In genomic region chr3:47035645-47036044, GRCh38 we compare ENCODE assay signal across 17 cellular contexts. TPM values are rescaled to one million over a fixed set of nuclear protein-coding genes. Genes with fewer than 3 reads are reported as not detected.
DNase-seq lines count a peak whose midpoint lies in the region; TF ChIP-seq lines count a peak whose summit lies in the region.
"Had no signal": no experiment of that assay in that cellular context is flagged by ENCODE, and none has a peak within 500 bp of the region (broad histone marks: within the 10 kb centered on the region; RNA-seq: fewer than 3 reads in every experiment).

No MANE protein-coding gene starts in this region.

- peak overlapping the region; percentile 35 for H3K27ac Mint-ChIP-seq in activated naive CD4-positive, alpha-beta T cell treated with anti-CD3 and anti-CD28 coated beads, Interleukin-2, amount 50 U/mL, for 24 hours
- no peak overlapping the region for H3K27ac Mint-ChIP-seq in activated naive CD4-positive, alpha-beta T cell treated with anti-CD3 and anti-CD28 coated beads, Interleukin-2, amount 10 ng/mL, durations not matched to agents 7 days and 5 days
- H3K27ac Mint-ChIP-seq: dendritic cell treated with granulocyte-macrophage colony-stimulating factor and Interleukin-4, amounts not matched to agents 40 ng/mL and 50 ng/mL, for 4 days; type B pancreatic cell had no signal

- H3K4me1 ChIP-seq in adipocyte (ENCODE audit: control insufficient read depth, insufficient read depth, low read length) (no peaks in the 10 kb centered on the region), hepatocyte (ENCODE audit: insufficient read depth) (peaks cover 9% of the 10 kb centered on the region), transverse colon (peaks cover 3 to 38% (median 25%) of the 10 kb centered on the region in 4 donors)

- peaks cover 15% of the 10 kb centered on the region for H4K20me1 ChIP-seq in hepatocyte (ENCODE audit: insufficient read depth, poor library complexity, severe bottlenecking)

- intact Hi-C loops in transverse colon (cut with DNase I; ENCODE audit: low total_unique reads): no loop called here

- no peak overlapping the region for H3K9ac ChIP-seq in adipocyte (ENCODE audit: low read length)
- H3K9ac ChIP-seq: KMS-11 had no signal

- no peak for TF ChIP-seq EP300 in transverse colon (IDR thresholded peaks at IDR 0.05; ENCODE audit: low read depth)

- 37% methylated on average over 2 of the region's 2 CpGs for WGBS in hepatocyte (ENCODE audit: low lambda C conversion rate, missing lambda C conversion rate)
- 40 to 52% methylated on average over 2 of the region's 2 CpGs for WGBS in transverse colon (ENCODE audit: low coverage in 1 of 2), 2 donors

- H3K9me2 ChIP-seq in hepatocyte (replicated peaks; ENCODE audit: insufficient read depth): no peaks in the 10 kb centered on the region

- H3K27me3 ChIP-seq in adipocyte (replicated peaks; ENCODE audit: control insufficient read depth, insufficient read depth, low read length): no peaks in the 10 kb centered on the region
- no peaks in the 10 kb centered on the region for H3K27me3 ChIP-seq in hepatocyte
- no peaks in the 10 kb centered on the region for H3K27me3 ChIP-seq in transverse colon

- no peak for DNase-seq in activated naive CD4-positive, alpha-beta T cell treated with anti-CD3 and anti-CD28 coated beads, Interleukin-2, amount 10 ng/mL, durations not matched to agents 7 days and 5 days
- DNase-seq in adipocyte (ENCODE audit: low read depth): peak; percentile 88
- DNase-seq in hepatocyte (ENCODE audit: low spot score): no peak
- DNase-seq in transverse colon: no peak
- DNase-seq in middle frontal gyrus (ENCODE audit: extremely low spot score, low spot score): no peak
- DNase-seq in activated CD4-positive, alpha-beta T cell treated with anti-CD3 and anti-CD28 coated beads, Interleukin-2, amount 50 U/mL, for 1 hour: no peak
- DNase-seq in NCI-H2107 (lab: John Stamatoyannopoulos, UW): no peak
- DNase-seq: activated CD4-positive, alpha-beta T cell treated with anti-CD3 and anti-CD28 coated beads for 48 hours; activated T-cell treated with anti-CD3 and anti-CD28 coated beads, Interleukin-2, amount 50 U/mL, for 1 hour; amniotic stem cell; H7; stimulated activated CD4-positive, alpha-beta T cell treated with anti-CD3 and anti-CD28 coated beads, Interleukin-4, amount 100 ng/mL, for 24 hours; T1000 had no signal

- CTCF ChIA-PET in activated naive CD4-positive, alpha-beta T cell treated with anti-CD3 and anti-CD28 coated beads, Interleukin-2, amount 10 ng/mL, durations not matched to agents 7 days and 5 days (lab: Charles Lee): no interaction called here

- peaks cover 52% of the 10 kb centered on the region for H3K4me1 Mint-ChIP-seq in activated naive CD4-positive, alpha-beta T cell treated with anti-CD3 and anti-CD28 coated beads, Interleukin-2, amount 50 U/mL, for 24 hours
- peaks cover 43% of the 10 kb centered on the region for H3K4me1 Mint-ChIP-seq in activated naive CD4-positive, alpha-beta T cell treated with anti-CD3 and anti-CD28 coated beads, Interleukin-2, amount 10 ng/mL, durations not matched to agents 7 days and 5 days

- TF ChIP-seq CTCF in hepatocyte (IDR thresholded peaks at IDR 0.05; ENCODE audit: poor library complexity): no peak
- no peak for TF ChIP-seq CTCF in transverse colon (IDR thresholded peaks at IDR 0.05)

- peak overlapping the region; percentile 7 for H3K4me2 ChIP-seq in hepatocyte
- H3K4me2 ChIP-seq: KMS-11 had no signal

- in situ Hi-C loops in transverse colon (cut with MboI; ENCODE audit: low pct_ligation_motif_present in 1 of 4, low pct_unique_long_range_greater_than_20kb in 1 of 4, low sequenced_read_pairs in 3 of 4): no loop called here

- no peak overlapping the region for H3K4me3 Mint-ChIP-seq in activated naive CD4-positive, alpha-beta T cell treated with anti-CD3 and anti-CD28 coated beads, Interleukin-2, amount 50 U/mL, for 24 hours
- H3K4me3 Mint-ChIP-seq in activated naive CD4-positive, alpha-beta T cell treated with anti-CD3 and anti-CD28 coated beads, Interleukin-2, amount 10 ng/mL, durations not matched to agents 7 days and 5 days: no peak overlapping the region
- H3K4me3 Mint-ChIP-seq: dendritic cell treated with granulocyte-macrophage colony-stimulating factor and Interleukin-4, amounts not matched to agents 40 ng/mL and 50 ng/mL, for 4 days; type B pancreatic cell had no signal

- no peaks in the 10 kb centered on the region for H3K27me3 Mint-ChIP-seq in activated naive CD4-positive, alpha-beta T cell treated with anti-CD3 and anti-CD28 coated beads, Interleukin-2, amount 50 U/mL, for 24 hours
- H3K27me3 Mint-ChIP-seq in activated naive CD4-positive, alpha-beta T cell treated with anti-CD3 and anti-CD28 coated beads, Interleukin-2, amount 10 ng/mL, durations not matched to agents 7 days and 5 days: no peaks in the 10 kb centered on the region
- H3K27me3 Mint-ChIP-seq: dendritic cell treated with granulocyte-macrophage colony-stimulating factor and Interleukin-4, amounts not matched to agents 40 ng/mL and 50 ng/mL, for 4 days; type B pancreatic cell had no signal

- H3K4me3 ChIP-seq in adipocyte (ENCODE audit: low read length) (no peak overlapping the region), hepatocyte (no peak overlapping the region), transverse colon (no peak overlapping the region)

- no peaks in the 10 kb centered on the region for H3K9me3 ChIP-seq in adipocyte (ENCODE audit: control insufficient read depth, low read length)
- no peaks in the 10 kb centered on the region for H3K9me3 ChIP-seq in hepatocyte (ENCODE audit: low read depth)
- H3K9me3 ChIP-seq in transverse colon: no peaks in the 10 kb centered on the region

- H3K36me3 ChIP-seq in adipocyte (ENCODE audit: control insufficient read depth, insufficient read depth, low read length, severe bottlenecking) (peaks cover 65% of the 10 kb centered on the region), hepatocyte (replicated peaks; ENCODE audit: insufficient read depth, low read depth) (no peaks in the 10 kb centered on the region), transverse colon (peaks cover 0 to 20% (median 6%) of the 10 kb centered on the region in 4 donors)

- no peaks in the 10 kb centered on the region for H3K9me3 Mint-ChIP-seq in activated naive CD4-positive, alpha-beta T cell treated with anti-CD3 and anti-CD28 coated beads, Interleukin-2, amount 50 U/mL, for 24 hours
- H3K9me3 Mint-ChIP-seq in activated naive CD4-positive, alpha-beta T cell treated with anti-CD3 and anti-CD28 coated beads, Interleukin-2, amount 10 ng/mL, durations not matched to agents 7 days and 5 days: peaks cover 4% of the 10 kb centered on the region
- H3K9me3 Mint-ChIP-seq: dendritic cell treated with granulocyte-macrophage colony-stimulating factor and Interleukin-4, amounts not matched to agents 40 ng/mL and 50 ng/mL, for 4 days; type B pancreatic cell had no signal

- no peak for TF ChIP-seq POLR2A in transverse colon (IDR thresholded peaks at IDR 0.05)

- peak overlapping the region; percentile 13 for H3K27ac ChIP-seq in hepatocyte
- peak overlapping the region; percentile 56 to 70 (median 58) for H3K27ac ChIP-seq in transverse colon
- H3K27ac ChIP-seq: KMS-11 had no signal

- peaks cover 33% of the 10 kb centered on the region for H3K36me3 Mint-ChIP-seq in activated naive CD4-positive, alpha-beta T cell treated with anti-CD3 and anti-CD28 coated beads, Interleukin-2, amount 50 U/mL, for 24 hours
- peaks cover 62% of the 10 kb centered on the region for H3K36me3 Mint-ChIP-seq in activated naive CD4-positive, alpha-beta T cell treated with anti-CD3 and anti-CD28 coated beads, Interleukin-2, amount 10 ng/mL, durations not matched to agents 7 days and 5 days

- no peak overlapping the region for H2AFZ ChIP-seq in hepatocyte

- peaks cover 4% of the 10 kb centered on the region for H3K79me2 ChIP-seq in hepatocyte

RNA-seq across cellular contexts. Expression of gene NBEAL2, which starts 56.2 kb away (rescaled TPM):
- total RNA-seq in hepatocyte (23.6 and 38.6 TPM in 2 replicates), transverse colon (100 to 1,000 TPM in 2 of 4 donors, 10 to 100 TPM in 2; 81.1 to 163 (median 122) TPM)
- polyA plus RNA-seq in hepatocyte: 42.2 and 58.5 TPM in 2 replicates

RNA-seq across cellular contexts. Expression of gene CCDC12, which starts 59.1 kb away (rescaled TPM):
- total RNA-seq in hepatocyte: 41.1 and 47.5 TPM in 2 replicates
- polyA plus RNA-seq in hepatocyte: 78.4 and 107 TPM in 2 replicates
- 10 to 100 TPM; 50.1 to 72.9 (median 53.0) TPM for total RNA-seq in transverse colon
